Comparison of ENCODE assay signal across 24 cellular contexts in genomic region chrX:13338985-13339384, GRCh38. TPM values are rescaled to one million over a fixed set of nuclear protein-coding genes. Genes with fewer than 3 reads are reported as not detected.
"Had no signal": no experiment of that assay in that cellular context is flagged by ENCODE, and none has a peak within 500 bp of the region (broad histone marks: within the 10 kb centered on the region; RNA-seq: fewer than 3 reads in every experiment).

No MANE protein-coding gene starts in this region.

- H3K4me1 ChIP-seq: breast epithelium had no signal

- H3K27ac Mint-ChIP-seq: activated B cell treated with CpG ODN at 0.5 μM for 24 hours; activated CD8-positive, alpha-beta T cell treated with anti-CD3 and anti-CD28 coated beads, Interleukin-2, amount 10 ng/mL, durations not matched to agents 7 days and 5 days; T-helper 17 cell had no signal

- H3K27ac ChIP-seq: breast epithelium, SJSA1 had no signal

- H3K9me3 Mint-ChIP-seq: activated B cell treated with CpG ODN at 0.5 μM for 24 hours had no signal

- H3K4me3 Mint-ChIP-seq: activated B cell treated with CpG ODN at 0.5 μM for 24 hours; activated CD8-positive, alpha-beta T cell treated with anti-CD3 and anti-CD28 coated beads, Interleukin-2, amount 10 ng/mL, durations not matched to agents 7 days and 5 days; T-helper 17 cell had no signal

- ATAC-seq: activated CD8-positive, alpha-beta T cell treated with anti-CD3 and anti-CD28 coated beads, Interleukin-2, amount 10 ng/mL, durations not matched to agents 7 days and 5 days; K562; PC-3; T-helper 17 cell had no signal

- DNase-seq: activated B cell treated with CpG ODN at 0.5 μM for 24 hours; activated CD4-positive, alpha-beta T cell treated with anti-CD3 and anti-CD28 coated beads for 4 hours; activated CD4-positive, alpha-beta T cell treated with anti-CD3 and anti-CD28 coated beads, Interleukin-2, amount 50 U/mL, for 4 hours; activated CD8-positive, alpha-beta memory T cell treated with anti-CD3 and anti-CD28 coated beads, Interleukin-2, amount 50 U/mL, for 48 hours; activated CD8-positive, alpha-beta T cell treated with anti-CD3 and anti-CD28 coated beads, Interleukin-2, amount 10 ng/mL, durations not matched to agents 7 days and 5 days; activated naive CD4-positive, alpha-beta T cell treated with anti-CD3 and anti-CD28 coated beads, Interleukin-2, amount 50 U/mL, for 16 hours; activated T-cell treated with anti-CD3 and anti-CD28 coated beads, Interleukin-2, amount 50 U/mL, for 1 hour; aorta; caudate nucleus; Karpas-422; MM.1S; NCI-H1105; NCI-H1436; NCI-H1694 treated with DMSO at 0.1 percent for 48 hours; NCI-H2029 treated with DMSO at 0.1 percent for 48 hours; NCI-H510A treated with DMSO at 0.1 percent for 48 hours; NK-92 treated with Interleukin-12 subunit alpha and Interleukin-12 subunit beta, amount 100 ng/mL, for 24 hours; PC-3; SHP77; T-helper 17 cell; T-helper 9 cell had no signal

- H3K36me3 ChIP-seq: breast epithelium, SJSA1 had no signal

- H3K27me3 ChIP-seq: SJSA1 had no signal

- H3K4me3 ChIP-seq: breast epithelium, K562, SJSA1 had no signal

- H3K27me3 Mint-ChIP-seq: activated B cell treated with CpG ODN at 0.5 μM for 24 hours, T-helper 17 cell had no signal

- H3K4me1 Mint-ChIP-seq: T-helper 17 cell had no signal

- H3K9me3 ChIP-seq: breast epithelium, SJSA1 had no signal

RNA-seq across cellular contexts. Expression of gene ATXN3L, which starts 19.1 kb away (rescaled TPM):
- total RNA-seq: activated B cell treated with CpG ODN at 0.5 μM for 24 hours; activated CD8-positive, alpha-beta T cell treated with anti-CD3 and anti-CD28 coated beads, Interleukin-2, amount 10 ng/mL, durations not matched to agents 7 days and 5 days; aorta; breast epithelium; K562; PC-3; SJSA1; T-helper 17 cell had no signal
- polyA plus RNA-seq: aorta had no signal
